28 cellular contexts compared by ENCODE assay signal in genomic region chr2:129480790-129481189, GRCh38.
DNase-seq lines count a peak whose midpoint lies in the region; TF ChIP-seq lines count a peak whose summit lies in the region.
"Had no signal": no experiment of that assay in that cellular context is flagged by ENCODE, and none has a peak within 500 bp of the region (broad histone marks: within the 10 kb centered on the region; RNA-seq: fewer than 3 reads in every experiment).

No MANE protein-coding gene starts in this region.

- H3K36me3 Mint-ChIP-seq in neural crest cell (ENCODE audit: low read depth), result no peaks in the 10 kb centered on the region
- H3K36me3 Mint-ChIP-seq in activated CD4-positive, alpha-beta memory T cell treated with anti-CD3 and anti-CD28 coated beads, Interleukin-2, amount 10 ng/mL, durations not matched to agents 7 days and 5 days (ENCODE audit: low read depth), result no peaks in the 10 kb centered on the region
- H3K36me3 Mint-ChIP-seq: CD14-positive monocyte; CD8-positive, alpha-beta memory T cell had no signal

- CTCF ChIA-PET in activated CD4-positive, alpha-beta memory T cell treated with anti-CD3 and anti-CD28 coated beads, Interleukin-2, amount 10 ng/mL, durations not matched to agents 7 days and 5 days (lab: Charles Lee), result no interaction called here

- H3K4me2 ChIP-seq in BLaER1 treated with 17β-estradiol and CSF1 and Interleukin-3, amounts not matched to agents 10 nM and 100 nM, result peak overlapping the region; percentile 36 to 74 (median 54)
- H3K4me2 ChIP-seq: A549 had no signal

- POLR2A ChIA-PET in activated CD4-positive, alpha-beta memory T cell treated with anti-CD3 and anti-CD28 coated beads, Interleukin-2, amount 10 ng/mL, durations not matched to agents 7 days and 5 days (lab: Charles Lee), result no interaction called here

- DNase-seq in Ammon's horn (ENCODE audit: low spot score), result peak; percentile 24
- DNase-seq in ecto neural progenitor cell (ENCODE audit: low spot score), result peak; percentile 18
- no peak for DNase-seq in neural crest cell (ENCODE audit: low read depth, low spot score)
- DNase-seq in activated CD4-positive, alpha-beta memory T cell treated with anti-CD3 and anti-CD28 coated beads, Interleukin-2, amount 10 ng/mL, durations not matched to agents 7 days and 5 days, result no peak
- DNase-seq in NCI-H2171 treated with DMSO at 0.1 percent for 48 hours (lab: John Stamatoyannopoulos, UW), result no peak
- no peak for DNase-seq in KG1 (lab: John Stamatoyannopoulos, UW)
- DNase-seq: AML-193; CD8-positive, alpha-beta memory T cell; DMS 273 treated with DMSO at 0.1 percent for 48 hours; DMS79 treated with DMSO at 0.1 percent for 48 hours; GOT3; HCEC 1CT; KBM-7; MG63; NCI-H1092; NCI-H1436 treated with DMSO at 0.1 percent for 48 hours; NCI-H187 treated with DMSO at 0.1 percent for 48 hours; NCI-H2107; NCI-H446; NCI-H524 treated with DMSO at 0.1 percent for 48 hours; NCI-H774; NK-92 treated with Interleukin-12 subunit alpha and Interleukin-12 subunit beta, amount 100 ng/mL, for 24 hours; SHP77 had no signal

- no peak overlapping the region; a peak in 1 of 22 replicates for H3K27ac ChIP-seq in BLaER1 treated with 17β-estradiol and CSF1 and Interleukin-3, amounts not matched to agents 10 nM and 100 nM
- H3K27ac ChIP-seq: A549, RWPE1, SK-N-MC had no signal

- H3K4me3 ChIP-seq in BLaER1 treated with 17β-estradiol and CSF1 and Interleukin-3, amounts not matched to agents 10 nM and 100 nM, result no peak overlapping the region
- H3K4me3 ChIP-seq: A549, MG63, SK-N-MC had no signal

- H4K20me1 ChIP-seq in BLaER1 treated with 17β-estradiol and CSF1 and Interleukin-3, amounts not matched to agents 10 nM and 100 nM, result no peaks in the 10 kb centered on the region

- no peak for TF ChIP-seq CTCF in neural crest cell (conservative IDR thresholded peaks at IDR 0.05)

- peaks cover 3% of the 10 kb centered on the region for H3K27me3 Mint-ChIP-seq in neural crest cell (ENCODE audit: low read depth)
- H3K27me3 Mint-ChIP-seq in activated CD4-positive, alpha-beta memory T cell treated with anti-CD3 and anti-CD28 coated beads, Interleukin-2, amount 10 ng/mL, durations not matched to agents 7 days and 5 days, result no peaks in the 10 kb centered on the region

- H3K4me1 ChIP-seq in BLaER1 treated with 17β-estradiol and CSF1 and Interleukin-3, amounts not matched to agents 10 nM and 100 nM, result peaks cover 32 to 54% (median 46%) of the 10 kb centered on the region in 10 experiments
- H3K4me1 ChIP-seq: A549 had no signal

- H3K4me3 Mint-ChIP-seq in neural crest cell, result no peak overlapping the region
- no peak overlapping the region for H3K4me3 Mint-ChIP-seq in activated CD4-positive, alpha-beta memory T cell treated with anti-CD3 and anti-CD28 coated beads, Interleukin-2, amount 10 ng/mL, durations not matched to agents 7 days and 5 days
- H3K4me3 Mint-ChIP-seq: CD14-positive monocyte; CD8-positive, alpha-beta memory T cell had no signal

- no peaks in the 10 kb centered on the region for H3K36me3 ChIP-seq in BLaER1 treated with 17β-estradiol and CSF1 and Interleukin-3, amounts not matched to agents 10 nM and 100 nM
- H3K36me3 ChIP-seq: MG63 had no signal

- peaks cover 7% of the 10 kb centered on the region for H3K9me3 Mint-ChIP-seq in neural crest cell
- H3K9me3 Mint-ChIP-seq in activated CD4-positive, alpha-beta memory T cell treated with anti-CD3 and anti-CD28 coated beads, Interleukin-2, amount 10 ng/mL, durations not matched to agents 7 days and 5 days, result no peaks in the 10 kb centered on the region

- no peaks in the 10 kb centered on the region for H3K27me3 ChIP-seq in BLaER1 treated with 17β-estradiol and CSF1 and Interleukin-3, amounts not matched to agents 10 nM and 100 nM
- H3K27me3 ChIP-seq: MG63 had no signal

- no peaks in the 10 kb centered on the region for H3K9me3 ChIP-seq in BLaER1 treated with 17β-estradiol and CSF1 and Interleukin-3, amounts not matched to agents 10 nM and 100 nM (replicated peaks in 1 of 11)
- H3K9me3 ChIP-seq: A549, MG63 had no signal

- H3K27ac Mint-ChIP-seq in neural crest cell (ENCODE audit: unreplicated experiment), result peak overlapping the region; percentile 73
- no peak overlapping the region for H3K27ac Mint-ChIP-seq in activated CD4-positive, alpha-beta memory T cell treated with anti-CD3 and anti-CD28 coated beads, Interleukin-2, amount 10 ng/mL, durations not matched to agents 7 days and 5 days
- H3K27ac Mint-ChIP-seq: CD14-positive monocyte; CD8-positive, alpha-beta memory T cell had no signal

- peaks cover 22% of the 10 kb centered on the region for H3K4me1 Mint-ChIP-seq in neural crest cell
- no peaks in the 10 kb centered on the region for H3K4me1 Mint-ChIP-seq in activated CD4-positive, alpha-beta memory T cell treated with anti-CD3 and anti-CD28 coated beads, Interleukin-2, amount 10 ng/mL, durations not matched to agents 7 days and 5 days
- H3K4me1 Mint-ChIP-seq: CD14-positive monocyte; CD8-positive, alpha-beta memory T cell had no signal

- no peak overlapping the region for H3K9ac ChIP-seq in BLaER1 treated with 17β-estradiol and CSF1 and Interleukin-3, amounts not matched to agents 10 nM and 100 nM

Comparison
In these comparisons a context has a peak if more than half of its experiments do, and no peak if none do; other contexts are left out.
1. DNase-seq: peak in Ammon's horn (single experiment) and ecto neural progenitor cell (single experiment); none in neural crest cell (single experiment), activated CD4-positive, alpha-beta memory T cell treated with anti-CD3 and anti-CD28 coated beads, Interleukin-2, amount 10 ng/mL, durations not matched to agents 7 days and 5 days (single experiment), NCI-H2171 treated with DMSO at 0.1 percent for 48 hours (single experiment) and KG1 (single experiment).